20 cellular contexts compared by ENCODE assay signal in the genomic region with DNA sequence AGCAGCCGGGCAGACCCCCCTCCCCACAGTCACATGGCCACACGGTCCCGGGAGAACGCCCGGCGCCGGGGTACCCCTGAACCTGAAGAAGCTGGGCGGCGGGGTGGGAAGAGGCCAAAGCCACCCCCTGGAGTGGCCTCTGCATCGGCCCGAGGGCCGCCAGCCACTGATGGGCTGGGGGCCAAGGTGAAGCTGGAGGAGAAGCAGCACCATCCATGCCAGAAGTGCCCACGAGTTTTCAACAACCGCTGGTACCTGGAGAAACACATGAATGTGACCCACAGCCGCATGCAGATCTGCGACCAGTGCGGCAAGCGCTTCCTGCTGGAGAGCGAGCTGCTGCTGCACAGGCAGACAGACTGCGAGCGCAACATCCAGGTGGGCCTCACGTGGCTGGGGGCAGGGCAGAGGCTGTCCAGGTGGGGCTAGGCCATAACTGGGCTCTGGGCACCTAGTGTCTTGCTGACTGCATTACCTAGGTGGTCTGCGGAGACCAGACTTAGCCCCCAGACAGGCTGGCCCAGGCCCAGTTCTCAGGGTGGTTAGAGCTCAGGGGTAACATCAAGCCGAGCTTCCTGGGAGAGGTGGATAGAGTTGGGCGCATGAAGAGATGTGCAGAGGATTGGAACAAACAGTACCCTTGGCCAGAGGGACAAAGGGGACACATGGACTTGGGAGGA. TPM values are rescaled to one million over a fixed set of nuclear protein-coding genes. Genes with fewer than 3 reads are reported as not detected.
A peak's percentile ranks its signal among the peaks of the same experiment; 100 is the strongest.
DNase-seq lines count a peak whose midpoint lies in the region; TF ChIP-seq lines count a peak whose summit lies in the region.
"Had no signal": no experiment of that assay in that cellular context is flagged by ENCODE, and none has a peak within 500 bp of the region (broad histone marks: within the 10 kb centered on the region; RNA-seq: fewer than 3 reads in every experiment).

No MANE protein-coding gene starts in this region.

- no peaks in the 10 kb centered on the region for H3K9me3 ChIP-seq in H9 (ENCODE audit: control insufficient read depth, low read depth, low read length)
- H3K9me3 ChIP-seq: Caco-2 had no signal

- peak; percentile 43 for DNase-seq in 8988T
- peak; percentile 29 for DNase-seq in H9
- DNase-seq in coronary artery (ENCODE audit: low spot score): no peak
- DNase-seq in neural crest cell (ENCODE audit: low read depth, low spot score): no peak
- no peak for DNase-seq in T-helper 9 cell
- DNase-seq in NCI-H524 treated with DMSO at 0.1 percent for 48 hours (lab: John Stamatoyannopoulos, UW): no peak
- no peak for DNase-seq in activated CD4-positive, alpha-beta T cell treated with anti-CD3 and anti-CD28 coated beads for 1 hour
- DNase-seq in activated CD8-positive, alpha-beta memory T cell treated with anti-CD3 and anti-CD28 coated beads for 24 hours: no peak
- DNase-seq: activated CD4-positive, CD25-positive, alpha-beta regulatory T cell; amniotic stem cell; Caco-2; NCI-H2081; NCI-H526 treated with DMSO at 0.1 percent for 48 hours; SIG-M5; stimulated activated CD4-positive, alpha-beta T cell treated with anti-CD3 and anti-CD28 coated beads, Interleukin-1b, Interleukin-23, amount 100 ng/mL, for 48 hours; T-helper 2 cell had no signal

- no peak overlapping the region for H2BK5ac ChIP-seq in H9 (ENCODE audit: insufficient read length, low read length)

- H4K8ac ChIP-seq in H9 (replicated peaks; ENCODE audit: insufficient read length, low read depth, low read length): no peak overlapping the region

- H3K4me3 ChIP-seq in coronary artery: no peak overlapping the region

- peak overlapping the region in 1 of 3 experiments; percentile 89; a peak in 2 of 7 replicates for H3K27ac Mint-ChIP-seq in H9
- H3K27ac Mint-ChIP-seq in neural crest cell (ENCODE audit: unreplicated experiment): peak overlapping the region; percentile 72
- H3K27ac Mint-ChIP-seq: nephron had no signal

- H3K27ac ChIP-seq in H9 (ENCODE audit: insufficient read length, low read depth, low read length) (no peak overlapping the region), coronary artery (peak overlapping the region; percentile 2 to 70)
- H3K27ac ChIP-seq: epithelial cell of prostate had no signal

- WGBS in H9 (ENCODE audit: extremely low coverage, insufficient read length, low lambda C conversion rate): no CpG with 5 or more reads among the region's 25 CpGs

- no peak overlapping the region for H3T11ph ChIP-seq in H9 (ENCODE audit: low read length)

- peaks cover 3 to 21% (median 8%) of the 10 kb centered on the region in 3 experiments for H3K36me3 Mint-ChIP-seq in H9 (ENCODE audit: insufficient read depth in 1 of 3, low read depth in 3 of 3)
- H3K36me3 Mint-ChIP-seq in neural crest cell (ENCODE audit: low read depth): no peaks in the 10 kb centered on the region

- no peak overlapping the region for H2BK15ac ChIP-seq in H9 (ENCODE audit: low read depth, low read length)

- peaks cover 2 to 22% of the 10 kb centered on the region in 2 experiments; a peak in 2 of 4 replicates for H3K4me1 Mint-ChIP-seq in H9
- no peaks in the 10 kb centered on the region for H3K4me1 Mint-ChIP-seq in neural crest cell

- no peak overlapping the region for H3K4me2 ChIP-seq in H9 (ENCODE audit: insufficient read depth, insufficient read length, low read length)

- H3K18ac ChIP-seq in H9 (ENCODE audit: insufficient read length, low read depth, low read length): no peak overlapping the region

- no peaks in the 10 kb centered on the region for H3K79me1 ChIP-seq in H9 (ENCODE audit: insufficient read depth, low read depth, low read length, poor library complexity, severe bottlenecking)

- H2BK12ac ChIP-seq in H9 (ENCODE audit: insufficient read length, low read depth, low read length): no peak overlapping the region

- no peaks in the 10 kb centered on the region for H3K27me3 ChIP-seq in H9 (ENCODE audit: insufficient read depth, low read length)

- no peak overlapping the region for H4K91ac ChIP-seq in H9 (ENCODE audit: insufficient read length, low read depth, low read length)

- H3K4me3 Mint-ChIP-seq in H9: no peak overlapping the region
- peak overlapping the region; percentile 41 for H3K4me3 Mint-ChIP-seq in neural crest cell
- H3K4me3 Mint-ChIP-seq: nephron had no signal

- no peak overlapping the region for H2AFZ ChIP-seq in H9 (ENCODE audit: low read length)

- H3K56ac ChIP-seq in H9 (ENCODE audit: insufficient read length, low read depth, low read length): no peak overlapping the region

- no peak overlapping the region for H3K23ac ChIP-seq in H9 (ENCODE audit: insufficient read length, low read depth, low read length)

- H3K9me3 Mint-ChIP-seq in H9: no peaks in the 10 kb centered on the region
- no peaks in the 10 kb centered on the region for H3K9me3 Mint-ChIP-seq in neural crest cell
- H3K9me3 Mint-ChIP-seq: nephron had no signal

- H3K79me2 ChIP-seq in H9 (ENCODE audit: insufficient read depth, low read length): no peaks in the 10 kb centered on the region

- TF ChIP-seq CTCF in H9 (conservative IDR thresholded peaks at IDR 0.05) (no peak), coronary artery (IDR thresholded peaks at IDR 0.05) (no peak), neural crest cell (conservative IDR thresholded peaks at IDR 0.05) (no peak)

- H3K4ac ChIP-seq in H9 (ENCODE audit: low read depth, low read length): no peak overlapping the region

- H2AK5ac ChIP-seq in H9 (ENCODE audit: insufficient read length, low read length): no peak overlapping the region

- H3K23me2 ChIP-seq in H9 (ENCODE audit: insufficient read length, low read depth, low read length, poor library complexity, severe bottlenecking): no peaks in the 10 kb centered on the region

- H3K4me1 ChIP-seq in H9 (ENCODE audit: insufficient read depth, low read length): peaks cover 6% of the 10 kb centered on the region; the same call in 1 of the 2 replicates

- no peak overlapping the region for H3K9ac ChIP-seq in H9 (ENCODE audit: extremely low read depth, insufficient read length, low read length)

- H3K14ac ChIP-seq in H9 (ENCODE audit: insufficient read depth, low read length): no peak overlapping the region; the same call in 1 of the 2 replicates

- H2BK20ac ChIP-seq in H9 (ENCODE audit: low read depth, low read length, poor library complexity, severe bottlenecking): no peak overlapping the region

- H4K20me1 ChIP-seq in H9 (ENCODE audit: control insufficient read depth, insufficient read depth, insufficient read length): no peaks in the 10 kb centered on the region

- no peak overlapping the region for H4K5ac ChIP-seq in H9 (ENCODE audit: insufficient read length, low read depth, low read length)

- H2BK120ac ChIP-seq in H9 (ENCODE audit: low read depth, low read length, poor library complexity, severe bottlenecking): no peak overlapping the region

- no peaks in the 10 kb centered on the region for H3K27me3 Mint-ChIP-seq in H9 (ENCODE audit: low read depth)
- H3K27me3 Mint-ChIP-seq in neural crest cell (ENCODE audit: low read depth): no peaks in the 10 kb centered on the region

RNA-seq across cellular contexts. Expression of gene ZBTB47, which starts 6.1 kb away (rescaled TPM):
- total RNA-seq in H9 (2021) (3.6 and 4.2 TPM in 2 replicates), neural crest cell (6.6 and 7.3 TPM in 2 replicates)

RNA-seq across cellular contexts. Expression of gene KLHL40, which starts 25.7 kb away (rescaled TPM):
- not detected in 2 replicates for total RNA-seq in H9 (2021)
- total RNA-seq in neural crest cell: not detected in 2 replicates
- total RNA-seq: activated CD8-positive, alpha-beta memory T cell treated with anti-CD3 and anti-CD28 coated beads for 36 hours; Caco-2 had no signal

RNA-seq across cellular contexts. Expression of gene HHATL, which starts 43.0 kb away (rescaled TPM):
- 0.46 TPM in 1 of 2 replicates, not detected in the other for total RNA-seq in H9 (2021)
- total RNA-seq in neural crest cell: not detected in 2 replicates
- total RNA-seq: activated CD8-positive, alpha-beta memory T cell treated with anti-CD3 and anti-CD28 coated beads for 36 hours; Caco-2; sciatic nerve had no signal

RNA-seq across cellular contexts. Expression of gene NKTR, which starts 59.1 kb away (rescaled TPM):
- 66.4 and 79.8 TPM in 2 replicates for total RNA-seq in H9 (2021)
- 95.0 and 95.2 TPM in 2 replicates for total RNA-seq in neural crest cell

Comparison
In these comparisons a context has a peak if more than half of its experiments do, and no peak if none do; other contexts are left out.
1. DNase-seq: peak in 8988T (single experiment) and H9 (single experiment); none in coronary artery (single experiment), neural crest cell (single experiment), T-helper 9 cell (single experiment), NCI-H524 treated with DMSO at 0.1 percent for 48 hours (single experiment), activated CD4-positive, alpha-beta T cell treated with anti-CD3 and anti-CD28 coated beads for 1 hour (single experiment) and activated CD8-positive, alpha-beta memory T cell treated with anti-CD3 and anti-CD28 coated beads for 24 hours (single experiment).